In the genomic region with DNA sequence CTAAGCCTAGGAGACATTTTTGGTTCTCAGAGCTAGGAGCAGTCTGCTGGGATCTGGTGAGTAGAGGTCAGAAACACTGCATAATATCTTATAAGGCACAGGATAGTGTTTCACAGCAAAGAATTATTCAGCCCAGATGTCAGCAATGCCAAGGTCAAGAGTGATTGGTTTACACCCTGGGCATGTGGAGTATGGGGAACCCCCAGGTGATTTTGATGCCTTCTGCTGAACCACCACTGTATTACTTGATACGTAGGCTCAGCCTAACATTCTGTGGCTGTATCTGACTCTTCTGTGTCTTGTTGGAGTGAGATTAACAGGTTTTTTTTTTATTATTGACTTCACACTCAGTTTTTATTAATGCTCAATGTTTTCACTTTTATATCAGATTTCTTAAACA, we compare ENCODE assay signal across 16 cellular contexts. TPM values are rescaled to one million over a fixed set of nuclear protein-coding genes. Genes with fewer than 3 reads are reported as not detected.
DNase-seq lines count a peak whose midpoint lies in the region; ATAC-seq lines count a peak whose summit lies in the region.
"Had no signal": no experiment of that assay in that cellular context is flagged by ENCODE, and none has a peak within 500 bp of the region (broad histone marks: within the 10 kb centered on the region; RNA-seq: fewer than 3 reads in every experiment).

No MANE protein-coding gene starts in this region.

- peaks cover 100% of the 10 kb centered on the region for H3K36me3 Mint-ChIP-seq in activated T-helper 17 cell treated with anti-CD3 and anti-CD28 coated beads, Interleukin-2, amount 50 U/mL, for 72 hours (ENCODE audit: low read depth)

- peak overlapping the region; percentile 94 for H3K4me3 Mint-ChIP-seq in activated T-helper 17 cell treated with anti-CD3 and anti-CD28 coated beads, Interleukin-2, amount 50 U/mL, for 72 hours
- H3K4me3 Mint-ChIP-seq: HFFc6 had no signal

- no peaks in the 10 kb centered on the region for H3K27me3 Mint-ChIP-seq in activated T-helper 17 cell treated with anti-CD3 and anti-CD28 coated beads, Interleukin-2, amount 50 U/mL, for 72 hours
- H3K27me3 Mint-ChIP-seq: brain had no signal

- H3K9me3 Mint-ChIP-seq in activated T-helper 17 cell treated with anti-CD3 and anti-CD28 coated beads, Interleukin-2, amount 50 U/mL, for 72 hours: no peaks in the 10 kb centered on the region
- H3K9me3 Mint-ChIP-seq: brain, HFFc6 had no signal

- ATAC-seq in GM18498 (IDR thresholded peaks at IDR 0.05; ENCODE audit: unreplicated experiment) (peak; percentile 54), GM18870 (IDR thresholded peaks at IDR 0.05; ENCODE audit: unreplicated experiment) (peak; percentile 81), HG02798 (IDR thresholded peaks at IDR 0.05; ENCODE audit: poor library complexity, unreplicated experiment) (peak; percentile 61)
- peak; percentile 96 for ATAC-seq in activated T-helper 17 cell treated with anti-CD3 and anti-CD28 coated beads, Interleukin-2, amount 50 U/mL, for 72 hours (replicated peaks)
- ATAC-seq: mucosa of descending colon had no signal

- peaks cover 30% of the 10 kb centered on the region for H3K4me1 Mint-ChIP-seq in activated T-helper 17 cell treated with anti-CD3 and anti-CD28 coated beads, Interleukin-2, amount 50 U/mL, for 72 hours

- DNase-seq in HT-29 (ENCODE audit: low spot score) (no peak), HUDEP-2 (lab: John Stamatoyannopoulos, UW; ENCODE audit: unreplicated experiment in 76 of 76) (no peak), NCI-H345 treated with DMSO at 0.1 percent for 48 hours (lab: John Stamatoyannopoulos, UW; ENCODE audit: unreplicated experiment) (no peak), DMS114 treated with DMSO at 0.1 percent for 48 hours (lab: John Stamatoyannopoulos, UW; ENCODE audit: unreplicated experiment) (no peak)
- DNase-seq: C1 segment of cervical spinal cord; effector CD8-positive, alpha-beta T cell; HFFc6; mucosa of descending colon; NCI-H748 treated with DMSO at 0.1 percent for 48 hours; Right ventricle myocardium superior; stimulated activated CD4-positive, alpha-beta T cell treated with anti-CD3 and anti-CD28 coated beads, Interleukin-2, amount 100 ng/mL, for 48 hours had no signal

- H3K27ac Mint-ChIP-seq in activated T-helper 17 cell treated with anti-CD3 and anti-CD28 coated beads, Interleukin-2, amount 50 U/mL, for 72 hours: peak overlapping the region; percentile 58
- H3K27ac Mint-ChIP-seq: brain, HFFc6 had no signal

RNA-seq across cellular contexts. Expression of gene DDX18, which starts 6.0 kb away (rescaled TPM):
- total RNA-seq in activated T-helper 17 cell treated with anti-CD3 and anti-CD28 coated beads, Interleukin-2, amount 50 U/mL, for 72 hours: 100 to 1,000 TPM in 1 of 2 donors, 10 to 100 TPM in 1; 93.9 to 115 TPM
- 28.5 and 33.2 TPM in 2 replicates for total RNA-seq in HT-29 (2014; rRNA removed; shearing (Covaris generic))
